21 cellular contexts compared by ENCODE assay signal in the genomic region with DNA sequence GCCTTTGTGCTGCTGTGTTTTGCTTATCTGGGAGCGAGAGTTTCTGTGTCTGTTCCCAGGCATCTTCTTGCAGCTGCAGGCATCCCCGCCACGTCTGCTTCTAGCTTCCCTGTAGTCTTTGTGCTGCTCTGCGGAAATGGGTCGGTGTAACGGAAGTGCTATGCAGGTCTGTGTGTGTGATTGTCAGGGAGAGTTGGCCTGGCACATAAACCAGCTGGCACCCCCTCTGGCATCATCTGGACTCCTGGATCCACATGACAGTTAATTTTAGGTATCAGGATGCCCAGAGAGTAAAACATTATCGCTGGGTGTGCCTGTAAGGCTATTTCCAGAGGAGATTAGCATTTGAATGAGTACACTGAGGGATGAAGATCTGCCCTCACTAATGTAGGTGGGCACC. TPM values are rescaled to one million over a fixed set of nuclear protein-coding genes. Genes with fewer than 3 reads are reported as not detected.
DNase-seq lines count a peak whose midpoint lies in the region; TF ChIP-seq lines count a peak whose summit lies in the region.
"Had no signal": no experiment of that assay in that cellular context is flagged by ENCODE, and none has a peak within 500 bp of the region (broad histone marks: within the 10 kb centered on the region; RNA-seq: fewer than 3 reads in every experiment).

No MANE protein-coding gene starts in this region.

- no peak overlapping the region for H2BK15ac ChIP-seq in neuronal stem cell (ENCODE audit: low read length)

- H3K9me3 ChIP-seq in SK-N-SH (no peaks in the 10 kb centered on the region), neuronal stem cell (replicated peaks in 1 of 2; ENCODE audit: control insufficient read depth in 2 of 2, insufficient read depth in 1 of 2, low read depth in 1 of 2, low read length in 2 of 2) (no peaks in the 10 kb centered on the region)
- H3K9me3 ChIP-seq: colonic mucosa, Peyer's patch, SJSA1, upper lobe of right lung had no signal

- no peak overlapping the region for H3K18ac ChIP-seq in neuronal stem cell (ENCODE audit: low read length)

- no peaks in the 10 kb centered on the region for H3K9me3 Mint-ChIP-seq in activated naive CD4-positive, alpha-beta T cell treated with anti-CD3 and anti-CD28 coated beads, Interleukin-2, amount 10 ng/mL, durations not matched to agents 7 days and 5 days
- H3K9me3 Mint-ChIP-seq in activated naive CD8-positive, alpha-beta T cell (ENCODE audit: low read depth), result no peaks in the 10 kb centered on the region
- H3K9me3 Mint-ChIP-seq: nephron progenitor cell had no signal

- H3K27me3 Mint-ChIP-seq in activated naive CD4-positive, alpha-beta T cell treated with anti-CD3 and anti-CD28 coated beads, Interleukin-2, amount 10 ng/mL, durations not matched to agents 7 days and 5 days, result peaks cover 52% of the 10 kb centered on the region
- H3K27me3 Mint-ChIP-seq in activated naive CD8-positive, alpha-beta T cell, result no peaks in the 10 kb centered on the region

- H3K27me3 ChIP-seq in SK-N-SH (ENCODE audit: insufficient read depth), result no peaks in the 10 kb centered on the region; the same call in 1 of the 2 replicates
- peaks cover 0 to 5% (median 2%) of the 10 kb centered on the region in 3 experiments for H3K27me3 ChIP-seq in neuronal stem cell (ENCODE audit: control insufficient read depth in 3 of 3, insufficient read depth in 3 of 3, low read depth in 1 of 3, low read length in 3 of 3)
- H3K27me3 ChIP-seq: brain microvascular endothelial cell, colonic mucosa, Peyer's patch, SJSA1, upper lobe of right lung had no signal

- no peak overlapping the region for H3K4me2 ChIP-seq in SK-N-SH
- H3K4me2 ChIP-seq in neuronal stem cell (ENCODE audit: insufficient read depth, low read length, poor library complexity, severe bottlenecking), result no peak overlapping the region

- peaks cover 0 to 3% of the 10 kb centered on the region in 2 experiments; a peak in 1 of 4 replicates for H3K4me1 ChIP-seq in SK-N-SH (ENCODE audit: control insufficient read depth in 1 of 2, insufficient read depth in 2 of 2, low read depth in 1 of 2, low read length in 1 of 2)
- H3K4me1 ChIP-seq in neuronal stem cell (ENCODE audit: control insufficient read depth in 2 of 2, insufficient read depth in 1 of 2, low read depth in 1 of 2, low read length in 2 of 2), result no peaks in the 10 kb centered on the region
- H3K4me1 ChIP-seq: colonic mucosa, Peyer's patch, SJSA1, upper lobe of right lung had no signal

- H2BK120ac ChIP-seq in neuronal stem cell (ENCODE audit: low read depth, low read length), result no peak overlapping the region

- peak overlapping the region; percentile 53 for H3K4me3 Mint-ChIP-seq in activated naive CD4-positive, alpha-beta T cell treated with anti-CD3 and anti-CD28 coated beads, Interleukin-2, amount 10 ng/mL, durations not matched to agents 7 days and 5 days
- peak overlapping the region; percentile 77 for H3K4me3 Mint-ChIP-seq in activated naive CD8-positive, alpha-beta T cell
- H3K4me3 Mint-ChIP-seq: nephron progenitor cell had no signal

- no peak overlapping the region for H3K4ac ChIP-seq in neuronal stem cell (ENCODE audit: low read length)

- no peaks in the 10 kb centered on the region for H3F3A ChIP-seq in SK-N-SH (replicated peaks; ENCODE audit: insufficient read depth)

- no peaks in the 10 kb centered on the region for H3K9me2 ChIP-seq in SK-N-SH

- peaks cover 12% of the 10 kb centered on the region for H3K4me1 Mint-ChIP-seq in activated naive CD4-positive, alpha-beta T cell treated with anti-CD3 and anti-CD28 coated beads, Interleukin-2, amount 10 ng/mL, durations not matched to agents 7 days and 5 days
- peaks cover 3% of the 10 kb centered on the region for H3K4me1 Mint-ChIP-seq in activated naive CD8-positive, alpha-beta T cell (ENCODE audit: low read depth)
- H3K4me1 Mint-ChIP-seq: nephron progenitor cell had no signal

- TF ChIP-seq CTCF in SK-N-SH (IDR thresholded peaks at IDR 0.05), result no peak

- peak in 1 of 2 experiments; percentile 63; a peak in 2 of 4 replicates for TF ChIP-seq EP300 in SK-N-SH (IDR thresholded peaks at IDR 0.05; ENCODE audit: borderline replicate concordance in 1 of 2, low read depth in 1 of 2, low read length in 1 of 2)

- no peak overlapping the region for H2AK5ac ChIP-seq in neuronal stem cell (ENCODE audit: low read depth, low read length)

- H3K23ac ChIP-seq in neuronal stem cell (ENCODE audit: low read depth, low read length, poor library complexity), result no peak overlapping the region

- no peak for DNase-seq in activated naive CD4-positive, alpha-beta T cell treated with anti-CD3 and anti-CD28 coated beads, Interleukin-2, amount 10 ng/mL, durations not matched to agents 7 days and 5 days
- no peak for DNase-seq in activated naive CD4-positive, alpha-beta T cell treated with Interleukin-2 at 50 U/mL for 16 hours
- DNase-seq in SK-N-SH, result peak; percentile 73
- no peak for DNase-seq in neuronal stem cell (ENCODE audit: low spot score)
- no peak for DNase-seq in DMS 273 treated with DMSO at 0.1 percent for 48 hours (lab: John Stamatoyannopoulos, UW)
- DNase-seq in NCI-H2171 (lab: John Stamatoyannopoulos, UW), result no peak
- no peak for DNase-seq in SKM-1 treated with dmso at 0.1 percent for 144 hours (lab: John Stamatoyannopoulos, UW; ENCODE audit: unreplicated experiment)
- DNase-seq: activated CD8-positive, alpha-beta memory T cell treated with anti-CD3 and anti-CD28 coated beads, Interleukin-2, amount 50 U/mL, for 48 hours; brain microvascular endothelial cell; colonic mucosa; DND-41; left colon; NCI-H1436; nephron progenitor cell; Peyer's patch; stimulated activated CD4-positive, alpha-beta T cell treated with anti-CD3 and anti-CD28 coated beads, Interleukin-4, amount 100 ng/mL, for 24 hours; upper lobe of right lung had no signal

- CTCF ChIA-PET in activated naive CD4-positive, alpha-beta T cell treated with anti-CD3 and anti-CD28 coated beads, Interleukin-2, amount 10 ng/mL, durations not matched to agents 7 days and 5 days (lab: Charles Lee), result no interaction called here
- CTCF ChIA-PET in SK-N-SH (lab: Yijun Ruan, JAX), result interaction anchor here (0.7 to 1.6 kb wide), 3 partner anchors 13 to 465 kb away, joined by 3 to 11 read pairs (median 3); no protein-coding TSS in a partner anchor

- no peaks in the 10 kb centered on the region for H4K20me1 ChIP-seq in SK-N-SH (ENCODE audit: insufficient read depth)

- H2BK5ac ChIP-seq in neuronal stem cell (ENCODE audit: low read length), result peak overlapping the region; percentile 44

- H2BK12ac ChIP-seq in neuronal stem cell (ENCODE audit: low read length), result no peak overlapping the region

- peak overlapping the region; percentile 43 for H4K8ac ChIP-seq in neuronal stem cell (ENCODE audit: low read depth, low read length)

- H3K27ac Mint-ChIP-seq in activated naive CD4-positive, alpha-beta T cell treated with anti-CD3 and anti-CD28 coated beads, Interleukin-2, amount 10 ng/mL, durations not matched to agents 7 days and 5 days, result peak overlapping the region; percentile 66
- H3K27ac Mint-ChIP-seq in activated naive CD8-positive, alpha-beta T cell, result no peak overlapping the region
- H3K27ac Mint-ChIP-seq: nephron progenitor cell had no signal

- H2AFZ ChIP-seq in SK-N-SH (ENCODE audit: low read depth) (no peak overlapping the region), neuronal stem cell (ENCODE audit: low read length) (peak overlapping the region; percentile 5)

- H3K36me3 Mint-ChIP-seq in activated naive CD4-positive, alpha-beta T cell treated with anti-CD3 and anti-CD28 coated beads, Interleukin-2, amount 10 ng/mL, durations not matched to agents 7 days and 5 days, result no peaks in the 10 kb centered on the region
- no peaks in the 10 kb centered on the region for H3K36me3 Mint-ChIP-seq in activated naive CD8-positive, alpha-beta T cell

- no peak overlapping the region for H3K9ac ChIP-seq in SK-N-SH
- no peak overlapping the region for H3K9ac ChIP-seq in neuronal stem cell (ENCODE audit: low read depth, low read length, poor library complexity)

- no peaks in the 10 kb centered on the region for H3K79me1 ChIP-seq in neuronal stem cell (ENCODE audit: low read depth, low read length)

- no peaks in the 10 kb centered on the region for H3K79me2 ChIP-seq in SK-N-SH (ENCODE audit: insufficient read depth)

- H3K4me3 ChIP-seq in SK-N-SH (ENCODE audit: low read depth in 2 of 2, low read length in 1 of 2) (no peak overlapping the region), neuronal stem cell (ENCODE audit: low read length in 2 of 2) (no peak overlapping the region)
- H3K4me3 ChIP-seq: colonic mucosa, Peyer's patch, SJSA1, upper lobe of right lung had no signal

- 62% methylated on average over 7 of the region's 7 CpGs for WGBS in SK-N-SH (ENCODE audit: low lambda C conversion rate)
- no CpG with 5 or more reads among the region's 7 CpGs for WGBS in neuronal stem cell (ENCODE audit: extremely low coverage in 2 of 2, insufficient read length in 2 of 2, insufficient replicate concordance in 1 of 2), 2 donors

- no peak; the same call in 1 of the 2 replicates for TF ChIP-seq RAD21 in SK-N-SH (IDR thresholded peaks at IDR 0.05; ENCODE audit: low read length)

- H3K14ac ChIP-seq in neuronal stem cell (ENCODE audit: low read length), result peak overlapping the region; percentile 56

- H4K91ac ChIP-seq in neuronal stem cell (ENCODE audit: low read depth, low read length, poor library complexity), result no peak overlapping the region

- H3K36me3 ChIP-seq in SK-N-SH (replicated peaks in 1 of 2; ENCODE audit: control insufficient read depth in 1 of 2, insufficient read depth in 2 of 2, low read length in 1 of 2) (no peaks in the 10 kb centered on the region), neuronal stem cell (replicated peaks in 1 of 2; ENCODE audit: control insufficient read depth in 2 of 2, insufficient read depth in 2 of 2, low read length in 2 of 2) (no peaks in the 10 kb centered on the region)
- H3K36me3 ChIP-seq: brain microvascular endothelial cell, colonic mucosa, Peyer's patch, SJSA1, upper lobe of right lung had no signal

- POLR2A ChIA-PET in SK-N-SH (lab: Yijun Ruan, JAX), result interaction anchor here (1.0 kb wide), 1 partner anchor 9 kb away, joined by 3 read pairs; no protein-coding TSS in a partner anchor

- H3K27ac ChIP-seq in SK-N-SH (ENCODE audit: low read depth in 2 of 2, low read length in 1 of 2), result peak overlapping the region in 1 of 2 experiments; percentile 75; a peak in 2 of 4 replicates
- no peak overlapping the region for H3K27ac ChIP-seq in neuronal stem cell (replicated peaks; ENCODE audit: low read length)
- H3K27ac ChIP-seq: brain microvascular endothelial cell, colonic mucosa, HL-60, Peyer's patch, SJSA1, upper lobe of right lung had no signal

TF ChIP-seq in SK-N-SH, 30 proteins besides CTCF, POLR2A, EP300 and RAD21 (continues in another document):
- 0 out of 2 replicates have a peak, but pooled peaks have one; percentile 50 for TF ChIP-seq RCOR1 (IDR thresholded peaks at IDR 0.05; ENCODE audit: low read length)

RNA-seq across cellular contexts. Expression of a gene that starts 9.4 kb away (rescaled TPM):
- polyA plus RNA-seq in SK-N-SH (2012; rRNA removed), result 0.37 and 0.41 TPM in 2 replicates
- polyA plus RNA-seq in SK-N-SH (2012; cell fraction: cytosol; rRNA removed), result 0.27 and 0.39 TPM in 2 replicates
- 0.15 and 0.19 TPM in 2 replicates for polyA plus RNA-seq in SK-N-SH (2012; cell fraction: nucleus; rRNA removed)
- polyA plus RNA-seq in neuronal stem cell (2013, experiment 1 of 2), result not detected
- polyA plus RNA-seq in neuronal stem cell (2013, experiment 2 of 2), result not detected
- polyA plus RNA-seq: H1 had no signal

RNA-seq across cellular contexts. Expression of a gene that starts 32.2 kb away (rescaled TPM):
- 12.8 and 13.9 TPM in 2 replicates for polyA plus RNA-seq in SK-N-SH (2012; rRNA removed)
- 10.4 and 12.0 TPM in 2 replicates for polyA plus RNA-seq in SK-N-SH (2012; cell fraction: cytosol; rRNA removed)
- polyA plus RNA-seq in SK-N-SH (2012; cell fraction: nucleus; rRNA removed), result 13.2 and 18.2 TPM in 2 replicates
- 15.4 TPM for polyA plus RNA-seq in neuronal stem cell (2013, experiment 1 of 2)
- 16.6 TPM for polyA plus RNA-seq in neuronal stem cell (2013, experiment 2 of 2)
